ENCODE assay signal across 25 cellular contexts in genomic region chr3:55527381-55527780, GRCh38. TPM values are rescaled to one million over a fixed set of nuclear protein-coding genes. Genes with fewer than 3 reads are reported as not detected.
DNase-seq lines count a peak whose midpoint lies in the region; ATAC-seq, FAIRE-seq and TF ChIP-seq lines count a peak whose summit lies in the region.
"Had no signal": no experiment of that assay in that cellular context is flagged by ENCODE, and none has a peak within 500 bp of the region (broad histone marks: within the 10 kb centered on the region; RNA-seq: fewer than 3 reads in every experiment).

No MANE protein-coding gene starts in this region.

- WGBS in hepatocyte (ENCODE audit: low lambda C conversion rate, missing lambda C conversion rate), result 58% methylated on average over 4 of the region's 4 CpGs
- 57 to 72% (median 67%) methylated on average over 4 of the region's 4 CpGs for WGBS in small intestine, 3 donors
- 96 to 97% methylated on average over 4 of the region's 4 CpGs for WGBS in tibial nerve, 2 donors

- H3K4me3 Mint-ChIP-seq in Caco-2 (ENCODE audit: unreplicated experiment), result no peak overlapping the region
- H3K4me3 Mint-ChIP-seq: CD14-positive monocyte; CD4-positive, alpha-beta memory T cell; CD4-positive, CD25-positive, alpha-beta regulatory T cell; CD8-positive, alpha-beta memory T cell had no signal

- no peaks in the 10 kb centered on the region for H3K36me3 Mint-ChIP-seq in Caco-2 (ENCODE audit: insufficient read depth, unreplicated experiment)
- H3K36me3 Mint-ChIP-seq: CD14-positive monocyte; CD4-positive, alpha-beta memory T cell; CD4-positive, CD25-positive, alpha-beta regulatory T cell had no signal

- H3K4me1 ChIP-seq in Caco-2 (peaks cover 26% of the 10 kb centered on the region), hepatocyte (ENCODE audit: insufficient read depth) (peaks cover 13% of the 10 kb centered on the region), mucosa of descending colon (ENCODE audit: low read depth) (no peaks in the 10 kb centered on the region), small intestine (ENCODE audit: control insufficient read depth in 2 of 2, insufficient read depth in 1 of 2, low read depth in 1 of 2, low read length in 1 of 2) (no peaks in the 10 kb centered on the region), tibial nerve (peaks cover 0 to 3% (median 0%) of the 10 kb centered on the region in 4 donors)
- H3K4me1 ChIP-seq: BE2C had no signal

- peak overlapping the region; percentile 82 for H3K27ac ChIP-seq in hepatocyte
- no peak overlapping the region for H3K27ac ChIP-seq in small intestine (ENCODE audit: low read depth in 1 of 2, low read length in 1 of 2)
- no peak overlapping the region for H3K27ac ChIP-seq in tibial nerve
- H3K27ac ChIP-seq: 22Rv1, BLaER1 had no signal

- no peaks in the 10 kb centered on the region for H3K27me3 Mint-ChIP-seq in Caco-2 (ENCODE audit: insufficient read depth, unreplicated experiment)
- H3K27me3 Mint-ChIP-seq: CD4-positive, CD25-positive, alpha-beta regulatory T cell had no signal

- intact Hi-C loops in Caco-2 (cut with micrococcal nuclease; ENCODE audit: unreplicated experiment) (loop anchor here (2.0 kb wide), 3 partner anchors 41 to 93 kb away; partner anchors contain the start of gene WNT5A), mucosa of descending colon (cut with DNase I, micrococcal nuclease) (no loop called here)

- H3K4me2 ChIP-seq in hepatocyte, result peak overlapping the region; percentile 4
- H3K4me2 ChIP-seq: BLaER1 had no signal

- H2AFZ ChIP-seq in hepatocyte, result no peak overlapping the region

- TF ChIP-seq CTCF in Caco-2 (IDR thresholded peaks at IDR 0.05; ENCODE audit: insufficient read depth in 1 of 2, low read depth in 1 of 2, low read length in 1 of 2, severe bottlenecking in 1 of 2, unreplicated experiment in 1 of 2) (no peak), hepatocyte (IDR thresholded peaks at IDR 0.05; ENCODE audit: poor library complexity) (no peak), mucosa of descending colon (IDR thresholded peaks at IDR 0.05) (no peak), tibial nerve (IDR thresholded peaks at IDR 0.05) (no peak)

- no peaks in the 10 kb centered on the region for H4K20me1 ChIP-seq in hepatocyte (ENCODE audit: insufficient read depth, poor library complexity, severe bottlenecking)
- H4K20me1 ChIP-seq: BLaER1 had no signal

- H3K9me3 ChIP-seq in Caco-2 (no peaks in the 10 kb centered on the region), hepatocyte (ENCODE audit: low read depth) (no peaks in the 10 kb centered on the region), mucosa of descending colon (no peaks in the 10 kb centered on the region), small intestine (ENCODE audit: control insufficient read depth, low read depth) (no peaks in the 10 kb centered on the region), tibial nerve (no peaks in the 10 kb centered on the region)
- H3K9me3 ChIP-seq: BE2C, BLaER1 had no signal

- H3K4me3 ChIP-seq in Caco-2 (ENCODE audit: low read depth, low read length) (no peak overlapping the region), hepatocyte (no peak overlapping the region), mucosa of descending colon (no peak overlapping the region), small intestine (ENCODE audit: low read depth in 1 of 2, low read length in 2 of 2) (no peak overlapping the region), tibial nerve (no peak overlapping the region)
- H3K4me3 ChIP-seq: BLaER1 had no signal

- POLR2A ChIA-PET in Caco-2 (lab: Charles Lee), result interaction anchor here (0.7 kb wide), 1 partner anchor 54 kb away, joined by 3 read pairs; no protein-coding TSS in a partner anchor

- CTCF ChIA-PET in Caco-2 (lab: Charles Lee), result no interaction called here

- no peaks in the 10 kb centered on the region for H3K79me2 ChIP-seq in hepatocyte

- H3K27me3 ChIP-seq in Caco-2 (replicated peaks; ENCODE audit: control insufficient read depth, insufficient read depth, low read length) (no peaks in the 10 kb centered on the region), hepatocyte (no peaks in the 10 kb centered on the region), small intestine (ENCODE audit: control insufficient read depth in 2 of 2, insufficient read depth in 2 of 2, low read length in 2 of 2) (no peaks in the 10 kb centered on the region), tibial nerve (no peaks in the 10 kb centered on the region)
- H3K27me3 ChIP-seq: BE2C, BLaER1 had no signal

- no peak for TF ChIP-seq EP300 in tibial nerve (IDR thresholded peaks at IDR 0.05)

- peaks cover 23% of the 10 kb centered on the region for H3K4me1 Mint-ChIP-seq in Caco-2 (ENCODE audit: low read depth, unreplicated experiment)
- H3K4me1 Mint-ChIP-seq: CD14-positive monocyte; CD4-positive, alpha-beta memory T cell; CD4-positive, CD25-positive, alpha-beta regulatory T cell; CD8-positive, alpha-beta memory T cell had no signal

- peak; percentile 57 to 66 for DNase-seq in Caco-2
- peak; percentile 54 for DNase-seq in hepatocyte (ENCODE audit: low spot score)
- no peak for DNase-seq in mucosa of descending colon
- peak; percentile 14 for DNase-seq in small intestine
- no peak for DNase-seq in A172 (ENCODE audit: low spot score)
- no peak for DNase-seq in NCI-H446 (lab: John Stamatoyannopoulos, UW)
- DNase-seq in tibial nerve (ENCODE audit: low spot score in 2 of 2), result no peak
- DNase-seq: ACHN; BE2C; C1 segment of cervical spinal cord; Calu3; CD4-positive, alpha-beta memory T cell; CD4-positive, CD25-positive, alpha-beta regulatory T cell; CD8-positive, alpha-beta memory T cell; COR-L47; DMS79 treated with DMSO at 0.1 percent for 48 hours; GF-D8 had no signal

- FAIRE-seq in small intestine (lab: Jason Lieb, UNC), result no peak
- FAIRE-seq: A204.1, D721Med, G401.6, GM12891, GM18507 had no signal

- peaks cover 10% of the 10 kb centered on the region for H3K9me3 Mint-ChIP-seq in Caco-2 (ENCODE audit: unreplicated experiment)

- no TSS peak for BruUV-seq in Caco-2 (replicated peaks; lab: Mats Ljungman, UMichigan)

- no peak for TF ChIP-seq POLR2A in tibial nerve (IDR thresholded peaks at IDR 0.05)

- no peaks in the 10 kb centered on the region for H3K9me2 ChIP-seq in hepatocyte (replicated peaks; ENCODE audit: insufficient read depth)

- peak overlapping the region; percentile 26 for H3K27ac Mint-ChIP-seq in Caco-2 (ENCODE audit: unreplicated experiment)
- H3K27ac Mint-ChIP-seq: CD14-positive monocyte; CD4-positive, alpha-beta memory T cell; CD4-positive, CD25-positive, alpha-beta regulatory T cell; CD8-positive, alpha-beta memory T cell had no signal

- peak; percentile 47 for ATAC-seq in mucosa of descending colon

- H3K36me3 ChIP-seq in Caco-2 (ENCODE audit: control insufficient read depth, insufficient read depth, low read length) (no peaks in the 10 kb centered on the region; the same call in 1 of the 2 replicates), hepatocyte (replicated peaks; ENCODE audit: insufficient read depth, low read depth) (no peaks in the 10 kb centered on the region), mucosa of descending colon (ENCODE audit: low read depth) (no peaks in the 10 kb centered on the region), small intestine (ENCODE audit: control insufficient read depth in 2 of 2, insufficient read depth in 2 of 2, low read length in 2 of 2) (no peaks in the 10 kb centered on the region), tibial nerve (no peaks in the 10 kb centered on the region)
- H3K36me3 ChIP-seq: BE2C, BLaER1 had no signal

RNA-seq across cellular contexts. Expression of gene WNT5A, which starts 40.3 kb away (rescaled TPM):
- total RNA-seq in Caco-2 (2022) (8.8 and 8.9 TPM in 2 replicates), hepatocyte (96.0 and 129 TPM in 2 replicates), mucosa of descending colon (1 to 10 TPM; 3.6 to 5.9 (median 5.2) TPM), tibial nerve (10 to 100 TPM in 2 of 4 donors, 1 to 10 TPM in 1, under 1 TPM in 1; 0.30 to 34.5 (median 9.3) TPM)
- polyA plus RNA-seq in hepatocyte (24.3 and 31.6 TPM in 2 replicates), small intestine (1 to 10 TPM in 1 of 3 donors, under 1 TPM in 2; under 0.01 to 1.0 (median 0.22) TPM)
- 10.1 and 15.6 TPM in 2 replicates for total RNA-seq in A172 (2014; rRNA removed; shearing (Covaris generic))
- total RNA-seq: CD4-positive, CD25-positive, alpha-beta regulatory T cell; CD8-positive, alpha-beta memory T cell had no signal
- polyA plus RNA-seq: CD4-positive, alpha-beta memory T cell; CD4-positive, CD25-positive, alpha-beta regulatory T cell; CD8-positive, alpha-beta memory T cell had no signal

Comparison
In these comparisons a context has a peak if more than half of its experiments do, and no peak if none do; other contexts are left out.
1. DNase-seq: peak in Caco-2 (2 of 2), hepatocyte (single experiment) and small intestine (single experiment); none in mucosa of descending colon (0 of 3), A172 (single experiment), NCI-H446 (0 of 2) and tibial nerve (0 of 2).